ENCODE assay signal across 24 cellular contexts in genomic region chr12:77572371-77572770, GRCh38.
"Had no signal": no experiment of that assay in that cellular context is flagged by ENCODE, and none has a peak within 500 bp of the region (broad histone marks: within the 10 kb centered on the region; RNA-seq: fewer than 3 reads in every experiment).

No MANE protein-coding gene starts in this region.

- H3K27ac ChIP-seq: breast epithelium, colonic mucosa, dorsolateral prefrontal cortex, esophagus muscularis mucosa, heart left ventricle, pancreas, psoas muscle, skin epidermis, tibial artery had no signal

- H3K27me3 ChIP-seq: breast epithelium, colonic mucosa, dorsolateral prefrontal cortex, esophagus muscularis mucosa, heart left ventricle, pancreas, tibial artery had no signal

- ATAC-seq: activated T-cell treated with anti-CD3 and anti-CD28 coated beads, Interleukin-2, amount 50 U/mL, for 72 hours; effector memory CD8-positive, alpha-beta T cell; heart left ventricle; left ventricle myocardium superior; pancreas; right cardiac atrium had no signal

- H3K4me3 ChIP-seq: breast epithelium, colonic mucosa, dorsolateral prefrontal cortex, esophagus muscularis mucosa, heart left ventricle, pancreas, psoas muscle, skin epidermis, tibial artery had no signal

- H3K4me1 ChIP-seq: breast epithelium, colonic mucosa, esophagus muscularis mucosa, heart left ventricle, psoas muscle, tibial artery had no signal

- H3K36me3 Mint-ChIP-seq: activated CD4-positive, alpha-beta memory T cell treated with anti-CD3 and anti-CD28 coated beads for 36 hours; activated naive CD8-positive, alpha-beta T cell treated with anti-CD3 and anti-CD28 coated beads, Interleukin-2, amount 10 ng/mL, durations not matched to agents 7 days and 5 days had no signal

- H3K4me1 Mint-ChIP-seq: activated naive CD8-positive, alpha-beta T cell treated with anti-CD3 and anti-CD28 coated beads, Interleukin-2, amount 10 ng/mL, durations not matched to agents 7 days and 5 days had no signal

- H3K4me3 Mint-ChIP-seq: activated CD4-positive, alpha-beta memory T cell treated with anti-CD3 and anti-CD28 coated beads for 36 hours; activated naive CD4-positive, alpha-beta T cell treated with anti-CD3 and anti-CD28 coated beads for 36 hours; activated naive CD8-positive, alpha-beta T cell treated with anti-CD3 and anti-CD28 coated beads, Interleukin-2, amount 10 ng/mL, durations not matched to agents 7 days and 5 days; activated T-cell treated with anti-CD3 and anti-CD28 coated beads, Interleukin-2, amount 50 U/mL, for 72 hours; effector memory CD8-positive, alpha-beta T cell; nephron; stimulated activated naive CD8-positive, alpha-beta T cell treated with anti-CD3 and anti-CD28 coated beads, Interleukin-15, Interleukin-2, amounts not matched to agents 100 ng/mL and 50 ng/mL, for 24 hours had no signal

- DNase-seq: activated CD4-positive, alpha-beta memory T cell treated with anti-CD3 and anti-CD28 coated beads for 36 hours; activated CD4-positive, alpha-beta T cell treated with anti-CD3 and anti-CD28 coated beads for 48 hours; activated effector memory CD4-positive, alpha-beta T cell treated with Interleukin-2 at 50 U/mL for 16 hours; activated naive CD4-positive, alpha-beta T cell treated with anti-CD3 and anti-CD28 coated beads for 36 hours; activated naive CD8-positive, alpha-beta T cell treated with anti-CD3 and anti-CD28 coated beads, Interleukin-2, amount 10 ng/mL, durations not matched to agents 7 days and 5 days; activated T-cell treated with anti-CD3 and anti-CD28 coated beads, Interleukin-2, amount 50 U/mL, for 72 hours; amniotic stem cell; colonic mucosa; dorsolateral prefrontal cortex; effector memory CD8-positive, alpha-beta T cell; heart left ventricle; left ventricle myocardium superior; midbrain; pancreas; psoas muscle; stimulated activated CD4-positive, alpha-beta T cell treated with anti-CD3 and anti-CD28 coated beads, Interleukin-1b, Interleukin-23, amount 100 ng/mL, for 48 hours; substantia nigra; tibial artery had no signal

- H3K36me3 ChIP-seq: breast epithelium, colonic mucosa, esophagus muscularis mucosa, heart left ventricle, pancreas, tibial artery had no signal

- H3K9me3 Mint-ChIP-seq: activated naive CD8-positive, alpha-beta T cell treated with anti-CD3 and anti-CD28 coated beads, Interleukin-2, amount 10 ng/mL, durations not matched to agents 7 days and 5 days; nephron; stimulated activated naive CD8-positive, alpha-beta T cell treated with anti-CD3 and anti-CD28 coated beads, Interleukin-15, Interleukin-2, amounts not matched to agents 100 ng/mL and 50 ng/mL, for 24 hours had no signal

- H3K27me3 Mint-ChIP-seq: activated CD4-positive, alpha-beta memory T cell treated with anti-CD3 and anti-CD28 coated beads for 36 hours; activated naive CD8-positive, alpha-beta T cell treated with anti-CD3 and anti-CD28 coated beads, Interleukin-2, amount 10 ng/mL, durations not matched to agents 7 days and 5 days; effector memory CD8-positive, alpha-beta T cell; stimulated activated naive CD8-positive, alpha-beta T cell treated with anti-CD3 and anti-CD28 coated beads, Interleukin-15, Interleukin-2, amounts not matched to agents 100 ng/mL and 50 ng/mL, for 24 hours had no signal

- H3K27ac Mint-ChIP-seq: activated CD4-positive, alpha-beta memory T cell treated with anti-CD3 and anti-CD28 coated beads for 36 hours; activated naive CD4-positive, alpha-beta T cell treated with anti-CD3 and anti-CD28 coated beads for 36 hours; activated naive CD8-positive, alpha-beta T cell treated with anti-CD3 and anti-CD28 coated beads, Interleukin-2, amount 10 ng/mL, durations not matched to agents 7 days and 5 days; activated T-cell treated with anti-CD3 and anti-CD28 coated beads, Interleukin-2, amount 50 U/mL, for 72 hours; effector memory CD8-positive, alpha-beta T cell; nephron; stimulated activated naive CD8-positive, alpha-beta T cell treated with anti-CD3 and anti-CD28 coated beads, Interleukin-15, Interleukin-2, amounts not matched to agents 100 ng/mL and 50 ng/mL, for 24 hours had no signal

- H3K9me3 ChIP-seq: breast epithelium, colonic mucosa, esophagus muscularis mucosa, heart left ventricle, pancreas, tibial artery had no signal
